Comparison of ENCODE assay signal across 8 cellular contexts in the genomic region with DNA sequence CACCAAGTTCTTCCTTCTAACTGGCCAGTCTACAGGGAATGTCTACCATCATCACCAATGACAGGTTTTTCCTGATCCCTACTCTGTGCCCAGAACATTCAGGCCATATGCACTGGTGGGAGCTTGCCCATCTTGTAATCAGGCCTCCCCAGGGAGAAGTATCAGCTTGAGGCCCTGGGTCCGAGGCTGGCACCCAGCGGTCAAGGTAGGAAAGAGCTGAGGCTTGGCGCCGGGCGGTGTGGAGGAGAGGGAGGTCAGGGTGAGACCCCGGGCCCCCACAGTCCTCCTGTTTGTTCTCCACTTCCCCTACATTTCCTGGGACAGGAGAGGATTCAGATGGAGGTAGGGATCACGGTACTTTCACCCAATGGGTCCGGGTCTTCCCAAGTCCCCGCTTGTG. TPM values are rescaled to one million over a fixed set of nuclear protein-coding genes. Genes with fewer than 3 reads are reported as not detected.
DNase-seq lines count a peak whose midpoint lies in the region; ATAC-seq and TF ChIP-seq lines count a peak whose summit lies in the region.

No MANE protein-coding gene starts in this region.

- peak overlapping the region; percentile 43; the same call in 1 of the 2 replicates for H2AFZ ChIP-seq in OCI-LY7 (ENCODE audit: low read length)

- no peaks in the 10 kb centered on the region for H3K9me3 ChIP-seq in CD4-positive, CD25-positive, alpha-beta regulatory T cell (ENCODE audit: control insufficient read depth in 2 of 2, low read length in 2 of 2)
- H3K9me3 ChIP-seq in OCI-LY7 (ENCODE audit: low read length): no peaks in the 10 kb centered on the region
- no peaks in the 10 kb centered on the region for H3K9me3 ChIP-seq in ovary

- H3K27ac ChIP-seq in CD4-positive, CD25-positive, alpha-beta regulatory T cell (ENCODE audit: insufficient read depth, low read length, poor library complexity, severe bottlenecking): no peak overlapping the region
- H3K27ac ChIP-seq in OCI-LY7 (ENCODE audit: low read depth, low read length, poor library complexity, severe bottlenecking) (no peak overlapping the region), ovary (peak overlapping the region; percentile 45 to 63)

- no peak for DNase-seq in CD4-positive, CD25-positive, alpha-beta regulatory T cell
- no peak for DNase-seq in OCI-LY7 (ENCODE audit: low spot score)
- no peak for DNase-seq in glutamatergic neuron
- DNase-seq in ovary: peak in 1 of 5 donors; percentile 48
- DNase-seq in cortex of kidney (lab: John Stamatoyannopoulos, UW): no peak
- DNase-seq in T1000 (lab: John Stamatoyannopoulos, UW): no peak
- DNase-seq in NCI-H82 (lab: John Stamatoyannopoulos, UW): no peak

- ATAC-seq in CD4-positive, CD25-positive, alpha-beta regulatory T cell (ENCODE audit: low read depth in 2 of 2): no peak
- no peak for ATAC-seq in GM21723 (IDR thresholded peaks at IDR 0.05; ENCODE audit: unreplicated experiment)

- H3K27ac Mint-ChIP-seq in CD4-positive, CD25-positive, alpha-beta regulatory T cell: peak overlapping the region in 2 of 3 donors; percentile 47 to 96
- peak overlapping the region; percentile 4 for H3K27ac Mint-ChIP-seq in glutamatergic neuron (ENCODE audit: unreplicated experiment)

- H3K4me2 ChIP-seq in OCI-LY7 (ENCODE audit: low read length): no peak overlapping the region; the same call in 1 of the 2 replicates

- H3K79me2 ChIP-seq in OCI-LY7 (ENCODE audit: insufficient read depth, low read depth, low read length): no peaks in the 10 kb centered on the region

- H3K4me1 Mint-ChIP-seq in CD4-positive, CD25-positive, alpha-beta regulatory T cell: peaks cover 0 to 13% (median 3%) of the 10 kb centered on the region in 4 donors
- peaks cover 11% of the 10 kb centered on the region for H3K4me1 Mint-ChIP-seq in glutamatergic neuron (ENCODE audit: low read depth, unreplicated experiment)

- H3K4me3 ChIP-seq in CD4-positive, CD25-positive, alpha-beta regulatory T cell (ENCODE audit: low read depth, low read length): no peak overlapping the region
- no peak overlapping the region for H3K4me3 ChIP-seq in OCI-LY7 (ENCODE audit: low read depth, low read length, poor library complexity, severe bottlenecking)
- H3K4me3 ChIP-seq in ovary: peak overlapping the region; percentile 1

- peak overlapping the region in 2 of 4 donors; percentile 48 to 64 for H3K4me3 Mint-ChIP-seq in CD4-positive, CD25-positive, alpha-beta regulatory T cell
- peak overlapping the region; percentile 3 for H3K4me3 Mint-ChIP-seq in glutamatergic neuron (ENCODE audit: unreplicated experiment)

- intact Hi-C loops in OCI-LY7 (cut with micrococcal nuclease; ENCODE audit: unreplicated experiment): loop anchor here (1.0 kb wide), 1 partner anchor 64 kb away; no protein-coding TSS in a partner anchor
- intact Hi-C loops in ovary (cut with DNase I): loop anchor here (2.0 to 5.0 kb wide), 3 partner anchors 46 to 64 kb away; no protein-coding TSS in a partner anchor

- no peak for TF ChIP-seq CTCF in OCI-LY7 (conservative IDR thresholded peaks at IDR 0.05; ENCODE audit: low read length)
- TF ChIP-seq CTCF in glutamatergic neuron (IDR thresholded peaks at IDR 0.05; ENCODE audit: partially characterized antibody, unreplicated experiment): no peak
- no peak for TF ChIP-seq CTCF in ovary (IDR thresholded peaks at IDR 0.05)

- peaks cover 10% of the 10 kb centered on the region for H3K27me3 Mint-ChIP-seq in CD4-positive, CD25-positive, alpha-beta regulatory T cell
- peaks cover 3% of the 10 kb centered on the region for H3K27me3 Mint-ChIP-seq in glutamatergic neuron (ENCODE audit: unreplicated experiment)

- TF ChIP-seq POLR2A in ovary (IDR thresholded peaks at IDR 0.05): no peak

- H3K36me3 ChIP-seq in CD4-positive, CD25-positive, alpha-beta regulatory T cell (ENCODE audit: control insufficient read depth, insufficient read depth, low read length): no peaks in the 10 kb centered on the region
- H3K36me3 ChIP-seq in OCI-LY7 (ENCODE audit: insufficient read depth, low read length) (no peaks in the 10 kb centered on the region), ovary (no peaks in the 10 kb centered on the region)

- peaks cover 0 to 2% (median 0%) of the 10 kb centered on the region in 7 donors for H3K9me3 Mint-ChIP-seq in CD4-positive, CD25-positive, alpha-beta regulatory T cell
- H3K9me3 Mint-ChIP-seq in glutamatergic neuron (ENCODE audit: unreplicated experiment): no peaks in the 10 kb centered on the region

- peaks cover 10% of the 10 kb centered on the region for H3K4me1 ChIP-seq in CD4-positive, CD25-positive, alpha-beta regulatory T cell (ENCODE audit: control insufficient read depth, insufficient read depth, low read length, poor library complexity, severe bottlenecking)
- H3K4me1 ChIP-seq in OCI-LY7 (ENCODE audit: insufficient read depth, low read length, poor library complexity, severe bottlenecking) (no peaks in the 10 kb centered on the region), ovary (ENCODE audit: insufficient read depth) (peaks cover 7% of the 10 kb centered on the region)

- no peak for TF ChIP-seq EP300 in ovary (IDR thresholded peaks at IDR 0.05)

- POLR2A ChIA-PET in OCI-LY7 (lab: Charles Lee): interaction anchor here (1.2 kb wide), 1 partner anchor 24 kb away, joined by 3 read pairs; no protein-coding TSS in a partner anchor

- no peaks in the 10 kb centered on the region for H3K9me2 ChIP-seq in OCI-LY7 (ENCODE audit: insufficient read depth, low read length)

- no peaks in the 10 kb centered on the region for H3K27me3 ChIP-seq in CD4-positive, CD25-positive, alpha-beta regulatory T cell (ENCODE audit: control insufficient read depth, insufficient read depth, low read length)
- no peaks in the 10 kb centered on the region for H3K27me3 ChIP-seq in ovary

- CTCF ChIA-PET in OCI-LY7 (lab: Charles Lee; ENCODE audit: unreplicated experiment): no interaction called here

- H4K20me1 ChIP-seq in OCI-LY7 (ENCODE audit: insufficient read depth, low read length): no peaks in the 10 kb centered on the region

- 31 to 35% (median 32%) methylated on average over 9 of the region's 9 CpGs for WGBS in ovary, 3 donors

- BruUV-seq in OCI-LY7 (replicated peaks; lab: Mats Ljungman, UMichigan): no TSS peak

- no peaks in the 10 kb centered on the region for H3K36me3 Mint-ChIP-seq in CD4-positive, CD25-positive, alpha-beta regulatory T cell
- H3K36me3 Mint-ChIP-seq in glutamatergic neuron (ENCODE audit: unreplicated experiment): no peaks in the 10 kb centered on the region

RNA-seq across cellular contexts. Expression of a gene that starts 15.5 kb away (rescaled TPM):
- total RNA-seq in CD4-positive, CD25-positive, alpha-beta regulatory T cell: not detected
- polyA plus RNA-seq in CD4-positive, CD25-positive, alpha-beta regulatory T cell: not detected
- total RNA-seq in OCI-LY7 (2014; rRNA removed; shearing (Covaris generic)): 1.5 and 1.8 TPM in 2 replicates
- 1.3 and 1.8 TPM in 2 replicates for total RNA-seq in OCI-LY7 (2022)
- 29.2 TPM for total RNA-seq in glutamatergic neuron (ENCODE audit: unreplicated experiment)
- 100 to 1,000 TPM in 1 of 7 donors, 10 to 100 TPM in 6; 19.2 to 114 (median 67.0) TPM for total RNA-seq in ovary
- 10 to 100 TPM; 19.3 to 22.0 TPM for polyA plus RNA-seq in ovary

Comparison
In these comparisons a context has a peak if more than half of its experiments do, and no peak if none do; other contexts are left out.
1. H3K27ac ChIP-seq: peak in ovary (2 of 2); none in CD4-positive, CD25-positive, alpha-beta regulatory T cell (single experiment) and OCI-LY7 (single experiment).
2. RNA of a gene that starts 15.5 kb away (total RNA-seq): 19.2 to 114 TPM in ovary and 29.2 TPM in glutamatergic neuron (single experiment); 1.3 to 1.8 TPM in OCI-LY7 and not detected in CD4-positive, CD25-positive, alpha-beta regulatory T cell (single experiment); every median in the first group is over 4 times any median in the second.